In the genomic region with DNA sequence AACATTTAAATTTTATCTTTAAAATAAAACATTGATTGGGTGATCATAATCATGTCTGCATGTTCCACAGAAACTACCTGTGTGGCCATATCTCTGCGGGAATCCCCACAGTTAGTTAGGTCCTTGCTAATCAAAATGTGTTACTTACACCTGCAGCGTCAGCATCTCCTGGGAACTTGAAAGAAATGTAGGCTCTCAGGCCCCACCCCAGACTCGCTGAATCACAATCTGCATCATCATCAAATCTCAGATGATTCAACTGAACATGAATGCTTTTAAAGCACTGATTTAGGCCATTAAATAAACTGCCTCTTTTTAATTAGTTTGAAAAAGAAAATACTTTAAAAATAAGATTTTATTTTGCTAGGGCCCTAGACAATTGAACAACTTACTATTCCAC, we compare ENCODE assay signal across 20 cellular contexts.
DNase-seq lines count a peak whose midpoint lies in the region; ATAC-seq and TF ChIP-seq lines count a peak whose summit lies in the region.
"Had no signal": no experiment of that assay in that cellular context is flagged by ENCODE, and none has a peak within 500 bp of the region (broad histone marks: within the 10 kb centered on the region; RNA-seq: fewer than 3 reads in every experiment).

No MANE protein-coding gene starts in this region.

- no peaks in the 10 kb centered on the region for H3F3A ChIP-seq in GM23338 (replicated peaks; ENCODE audit: low read depth)

- H4K20me1 ChIP-seq in GM23338 (replicated peaks; ENCODE audit: insufficient read depth), result no peaks in the 10 kb centered on the region

- H3K4me1 ChIP-seq in GM23338 (ENCODE audit: insufficient read depth), result peaks cover 25% of the 10 kb centered on the region
- H3K4me1 ChIP-seq: esophagus muscularis mucosa, tibial nerve had no signal

- no peak overlapping the region for H3K27ac Mint-ChIP-seq in GM23338
- H3K27ac Mint-ChIP-seq: activated CD4-positive, alpha-beta memory T cell treated with anti-CD3 and anti-CD28 coated beads, Interleukin-2, amount 10 ng/mL, durations not matched to agents 7 days and 5 days; neural progenitor cell had no signal

- no peak overlapping the region for H3K27ac ChIP-seq in GM23338 (ENCODE audit: low read depth)
- H3K27ac ChIP-seq: esophagus muscularis mucosa, neural progenitor cell, skin epidermis, tibial nerve had no signal

- no peaks in the 10 kb centered on the region for H3K36me3 ChIP-seq in GM23338 (ENCODE audit: insufficient read depth)
- H3K36me3 ChIP-seq in kidney epithelial cell (ENCODE audit: control insufficient read depth, insufficient read depth, low read length), result no peaks in the 10 kb centered on the region
- H3K36me3 ChIP-seq: esophagus muscularis mucosa, neural progenitor cell, tibial nerve had no signal

- ATAC-seq in GM23338, result peak; percentile 38; the same call in 2 of the 3 replicates
- ATAC-seq: GM12878 had no signal

- no peaks in the 10 kb centered on the region for H3K79me2 ChIP-seq in GM23338 (replicated peaks; ENCODE audit: insufficient read depth)

- TF ChIP-seq CTCF in GM23338 (conservative IDR thresholded peaks at IDR 0.05; ENCODE audit: low read depth in 2 of 2), result no peak
- TF ChIP-seq CTCF in kidney epithelial cell (IDR thresholded peaks at IDR 0.05; ENCODE audit: insufficient read depth, low read length, poor library complexity, severe bottlenecking), result no peak

- no peak overlapping the region for H3K4me2 ChIP-seq in GM23338
- H3K4me2 ChIP-seq: neural progenitor cell had no signal

- no peak overlapping the region for H3K4me3 ChIP-seq in GM23338
- H3K4me3 ChIP-seq in kidney epithelial cell (ENCODE audit: low read depth, low read length), result no peak overlapping the region
- H3K4me3 ChIP-seq: esophagus muscularis mucosa, GM12878, neural progenitor cell, skin epidermis, tibial nerve had no signal

- H3K9me2 ChIP-seq in GM23338 (ENCODE audit: insufficient read depth), result no peaks in the 10 kb centered on the region; the same call in 1 of the 2 replicates

- H3K4me1 Mint-ChIP-seq in GM23338, result peaks cover 23% of the 10 kb centered on the region
- H3K4me1 Mint-ChIP-seq: activated CD4-positive, alpha-beta memory T cell treated with anti-CD3 and anti-CD28 coated beads, Interleukin-2, amount 10 ng/mL, durations not matched to agents 7 days and 5 days had no signal

- no peaks in the 10 kb centered on the region for H3K27me3 Mint-ChIP-seq in GM23338 (ENCODE audit: insufficient read depth, low read depth, poor library complexity)
- H3K27me3 Mint-ChIP-seq: activated CD4-positive, alpha-beta memory T cell treated with anti-CD3 and anti-CD28 coated beads, Interleukin-2, amount 10 ng/mL, durations not matched to agents 7 days and 5 days had no signal

- H2AFZ ChIP-seq in GM23338, result no peak overlapping the region

- no peaks in the 10 kb centered on the region for H3K9me3 Mint-ChIP-seq in GM23338

- no peaks in the 10 kb centered on the region for H3K36me3 Mint-ChIP-seq in GM23338 (ENCODE audit: low read depth)

- H3K27me3 ChIP-seq in GM23338 (ENCODE audit: insufficient read depth) (no peaks in the 10 kb centered on the region), kidney epithelial cell (ENCODE audit: control insufficient read depth, insufficient read depth, low read length) (no peaks in the 10 kb centered on the region)
- H3K27me3 ChIP-seq: esophagus muscularis mucosa, neural progenitor cell, tibial nerve had no signal

- DNase-seq in GM23338 (ENCODE audit: low spot score), result peak; percentile 12
- peak; percentile 36 for DNase-seq in NCI-H226
- peak; percentile 41 for DNase-seq in astrocyte of the hippocampus (ENCODE audit: low read depth, low spot score)
- DNase-seq in kidney epithelial cell (ENCODE audit: low read depth), result peak; percentile 45
- DNase-seq in T-helper 9 cell, result no peak
- DNase-seq in NCI-H2107 treated with DMSO at 0.1 percent for 48 hours (lab: John Stamatoyannopoulos, UW; ENCODE audit: unreplicated experiment), result no peak
- no peak for DNase-seq in activated CD8-positive, alpha-beta memory T cell treated with anti-CD3 and anti-CD28 coated beads, Interleukin-2, amount 50 U/mL, for 4 hours
- no peak for DNase-seq in effector CD8-positive, alpha-beta T cell (lab: John Stamatoyannopoulos, UW)
- DNase-seq: activated CD4-positive, alpha-beta memory T cell treated with anti-CD3 and anti-CD28 coated beads, Interleukin-2, amount 10 ng/mL, durations not matched to agents 7 days and 5 days; activated naive CD4-positive, alpha-beta T cell; activated T-cell treated with anti-CD3 and anti-CD28 coated beads, Interleukin-2, amount 50 U/mL, for 1 hour; DMS 273 treated with DMSO at 0.1 percent for 48 hours; NCI-H524 treated with DMSO at 0.1 percent for 48 hours; stimulated activated naive CD4-positive, alpha-beta T cell treated with Interleukin-2 at 50 U/mL for 16 hours; T-helper 2 cell had no signal

- H3K4me3 Mint-ChIP-seq in GM23338, result no peak overlapping the region
- H3K4me3 Mint-ChIP-seq: activated CD4-positive, alpha-beta memory T cell treated with anti-CD3 and anti-CD28 coated beads, Interleukin-2, amount 10 ng/mL, durations not matched to agents 7 days and 5 days; neural progenitor cell had no signal

TF ChIP-seq in GM23338, 12 proteins besides CTCF, POLR2A, EP300 and RAD21 (continues in another document):
- TF ChIP-seq ZNF114 (CRISPR knock-in tag; IDR thresholded peaks at IDR 0.05), result no peak
- no peak for TF ChIP-seq NANOG (IDR thresholded peaks at IDR 0.05; ENCODE audit: borderline replicate concordance)
- TF ChIP-seq EZH2phosphoT487 (IDR thresholded peaks at IDR 0.05; ENCODE audit: unreplicated experiment), result no peak
- TF ChIP-seq, protein P1, sequence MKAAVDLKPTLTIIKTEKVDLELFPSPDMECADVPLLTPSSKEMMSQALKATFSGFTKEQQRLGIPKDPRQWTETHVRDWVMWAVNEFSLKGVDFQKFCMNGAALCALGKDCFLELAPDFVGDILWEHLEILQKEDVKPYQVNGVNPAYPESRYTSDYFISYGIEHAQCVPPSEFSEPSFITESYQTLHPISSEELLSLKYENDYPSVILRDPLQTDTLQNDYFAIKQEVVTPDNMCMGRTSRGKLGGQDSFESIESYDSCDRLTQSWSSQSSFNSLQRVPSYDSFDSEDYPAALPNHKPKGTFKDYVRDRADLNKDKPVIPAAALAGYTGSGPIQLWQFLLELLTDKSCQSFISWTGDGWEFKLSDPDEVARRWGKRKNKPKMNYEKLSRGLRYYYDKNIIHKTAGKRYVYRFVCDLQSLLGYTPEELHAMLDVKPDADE (IDR thresholded peaks at IDR 0.05), result no peak
- no peak for TF ChIP-seq EZH2 (IDR thresholded peaks at IDR 0.05; ENCODE audit: low read depth, unreplicated experiment)
- TF ChIP-seq, protein P2, sequence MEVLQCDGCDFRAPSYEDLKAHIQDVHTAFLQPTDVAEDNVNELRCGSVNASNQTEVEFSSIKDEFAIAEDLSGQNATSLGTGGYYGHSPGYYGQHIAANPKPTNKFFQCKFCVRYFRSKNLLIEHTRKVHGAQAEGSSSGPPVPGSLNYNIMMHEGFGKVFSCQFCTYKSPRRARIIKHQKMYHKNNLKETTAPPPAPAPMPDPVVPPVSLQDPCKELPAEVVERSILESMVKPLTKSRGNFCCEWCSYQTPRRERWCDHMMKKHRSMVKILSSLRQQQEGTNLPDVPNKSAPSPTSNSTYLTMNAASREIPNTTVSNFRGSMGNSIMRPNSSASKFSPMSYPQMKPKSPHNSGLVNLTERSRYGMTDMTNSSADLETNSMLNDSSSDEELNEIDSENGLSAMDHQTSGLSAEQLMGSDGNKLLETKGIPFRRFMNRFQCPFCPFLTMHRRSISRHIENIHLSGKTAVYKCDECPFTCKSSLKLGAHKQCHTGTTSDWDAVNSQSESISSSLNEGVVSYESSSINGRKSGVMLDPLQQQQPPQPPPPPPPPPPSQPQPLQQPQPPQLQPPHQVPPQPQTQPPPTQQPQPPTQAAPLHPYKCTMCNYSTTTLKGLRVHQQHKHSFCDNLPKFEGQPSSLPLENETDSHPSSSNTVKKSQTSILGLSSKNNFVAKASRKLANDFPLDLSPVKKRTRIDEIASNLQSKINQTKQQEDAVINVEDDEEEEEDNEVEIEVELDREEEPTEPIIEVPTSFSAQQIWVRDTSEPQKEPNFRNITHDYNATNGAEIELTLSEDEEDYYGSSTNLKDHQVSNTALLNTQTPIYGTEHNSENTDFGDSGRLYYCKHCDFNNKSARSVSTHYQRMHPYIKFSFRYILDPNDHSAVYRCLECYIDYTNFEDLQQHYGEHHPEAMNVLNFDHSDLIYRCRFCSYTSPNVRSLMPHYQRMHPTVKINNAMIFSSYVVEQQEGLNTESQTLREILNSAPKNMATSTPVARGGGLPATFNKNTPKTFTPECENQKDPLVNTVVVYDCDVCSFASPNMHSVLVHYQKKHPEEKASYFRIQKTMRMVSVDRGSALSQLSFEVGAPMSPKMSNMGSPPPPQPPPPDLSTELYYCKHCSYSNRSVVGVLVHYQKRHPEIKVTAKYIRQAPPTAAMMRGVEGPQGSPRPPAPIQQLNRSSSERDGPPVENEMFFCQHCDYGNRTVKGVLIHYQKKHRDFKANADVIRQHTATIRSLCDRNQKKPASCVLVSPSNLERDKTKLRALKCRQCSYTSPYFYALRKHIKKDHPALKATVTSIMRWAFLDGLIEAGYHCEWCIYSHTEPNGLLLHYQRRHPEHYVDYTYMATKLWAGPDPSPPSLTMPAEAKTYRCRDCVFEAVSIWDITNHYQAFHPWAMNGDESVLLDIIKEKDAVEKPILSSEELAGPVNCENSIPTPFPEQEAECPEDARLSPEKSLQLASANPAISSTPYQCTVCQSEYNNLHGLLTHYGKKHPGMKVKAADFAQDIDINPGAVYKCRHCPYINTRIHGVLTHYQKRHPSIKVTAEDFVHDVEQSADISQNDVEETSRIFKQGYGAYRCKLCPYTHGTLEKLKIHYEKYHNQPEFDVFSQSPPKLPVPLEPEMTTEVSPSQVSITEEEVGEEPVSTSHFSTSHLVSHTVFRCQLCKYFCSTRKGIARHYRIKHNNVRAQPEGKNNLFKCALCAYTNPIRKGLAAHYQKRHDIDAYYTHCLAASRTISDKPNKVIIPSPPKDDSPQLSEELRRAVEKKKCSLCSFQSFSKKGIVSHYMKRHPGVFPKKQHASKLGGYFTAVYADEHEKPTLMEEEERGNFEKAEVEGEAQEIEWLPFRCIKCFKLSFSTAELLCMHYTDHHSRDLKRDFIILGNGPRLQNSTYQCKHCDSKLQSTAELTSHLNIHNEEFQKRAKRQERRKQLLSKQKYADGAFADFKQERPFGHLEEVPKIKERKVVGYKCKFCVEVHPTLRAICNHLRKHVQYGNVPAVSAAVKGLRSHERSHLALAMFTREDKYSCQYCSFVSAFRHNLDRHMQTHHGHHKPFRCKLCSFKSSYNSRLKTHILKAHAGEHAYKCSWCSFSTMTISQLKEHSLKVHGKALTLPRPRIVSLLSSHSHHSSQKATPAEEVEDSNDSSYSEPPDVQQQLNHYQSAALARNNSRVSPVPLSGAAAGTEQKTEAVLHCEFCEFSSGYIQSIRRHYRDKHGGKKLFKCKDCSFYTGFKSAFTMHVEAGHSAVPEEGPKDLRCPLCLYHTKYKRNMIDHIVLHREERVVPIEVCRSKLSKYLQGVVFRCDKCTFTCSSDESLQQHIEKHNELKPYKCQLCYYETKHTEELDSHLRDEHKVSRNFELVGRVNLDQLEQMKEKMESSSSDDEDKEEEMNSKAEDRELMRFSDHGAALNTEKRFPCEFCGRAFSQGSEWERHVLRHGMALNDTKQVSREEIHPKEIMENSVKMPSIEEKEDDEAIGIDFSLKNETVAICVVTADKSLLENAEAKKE (CRISPR knock-in tag; IDR thresholded peaks at IDR 0.05), result no peak

Comparison
In these comparisons a context has a peak if more than half of its experiments do, and no peak if none do; other contexts are left out.
1. DNase-seq: peak in GM23338 (single experiment), NCI-H226 (single experiment), astrocyte of the hippocampus (single experiment) and kidney epithelial cell (single experiment); none in T-helper 9 cell (single experiment), NCI-H2107 treated with DMSO at 0.1 percent for 48 hours (single experiment), activated CD8-positive, alpha-beta memory T cell treated with anti-CD3 and anti-CD28 coated beads, Interleukin-2, amount 50 U/mL, for 4 hours (single experiment) and effector CD8-positive, alpha-beta T cell (single experiment).